Comparison of ENCODE assay signal across 8 cellular contexts in genomic region chr1:24909388-24909898, GRCh38. TPM values are rescaled to one million over a fixed set of nuclear protein-coding genes. Genes with fewer than 3 reads are reported as not detected.
DNase-seq lines count a peak whose midpoint lies in the region; ATAC-seq and TF ChIP-seq lines count a peak whose summit lies in the region.

No MANE protein-coding gene starts in this region.

- intact Hi-C loops in aorta (cut with DNase I), result loop anchor here in 1 of 2 donors (5.0 kb wide), 1 partner anchor 442 kb away; no protein-coding TSS in a partner anchor

- DNase-seq in LHCN-M2 (ENCODE audit: low read depth) (peak; percentile 40), brain pericyte (ENCODE audit: low read depth, low spot score) (peak; percentile 54), left kidney (ENCODE audit: low read depth, low spot score) (peak; percentile 88), aorta (peak; percentile 78 to 84), AML-193 (lab: John Stamatoyannopoulos, UW) (no peak), NCI-H1092 treated with DMSO at 0.1 percent for 48 hours (lab: John Stamatoyannopoulos, UW) (no peak)

- 32 to 34% methylated on average over 15 of the region's 15 CpGs for WGBS in aorta, 2 donors

- no peak overlapping the region for H3K4me3 ChIP-seq in aorta (ENCODE audit: low read length in 2 of 2)

- H3K27ac ChIP-seq in C4-2B (no peak overlapping the region), aorta (ENCODE audit: low read depth in 1 of 2, low read length in 2 of 2) (no peak overlapping the region)

- ATAC-seq in aorta (ENCODE audit: low FRiP score) (no peak), HG02759 (IDR thresholded peaks at IDR 0.05; ENCODE audit: unreplicated experiment) (no peak)

- H3K9me3 ChIP-seq in aorta (ENCODE audit: control insufficient read depth, low read length), result no peaks in the 10 kb centered on the region

- H3K27me3 ChIP-seq in aorta (ENCODE audit: control insufficient read depth in 1 of 2, insufficient read depth in 2 of 2, low read length in 1 of 2), result no peaks in the 10 kb centered on the region

- TF ChIP-seq CTCF in C4-2B (conservative IDR thresholded peaks at IDR 0.05), result peak; percentile 44

- no peaks in the 10 kb centered on the region for H3K36me3 ChIP-seq in aorta (ENCODE audit: control insufficient read depth in 1 of 2, insufficient read depth in 2 of 2, low read length in 1 of 2)

- H3K4me1 ChIP-seq in aorta (ENCODE audit: control insufficient read depth in 1 of 2, insufficient read depth in 2 of 2, low read length in 2 of 2), result no peaks in the 10 kb centered on the region

RNA-seq across cellular contexts. Expression of gene RUNX3, which starts 20.6 kb away (rescaled TPM):
- total RNA-seq in LHCN-M2 (2014; rRNA removed) (not detected in 2 replicates), aorta (1 to 10 TPM; 2.9 to 4.4 TPM)
- not detected for polyA plus RNA-seq in LHCN-M2 (2012)
- 1 to 10 TPM; 1.1 to 1.3 TPM for polyA plus RNA-seq in aorta

Comparison
In these comparisons a context has a peak if more than half of its experiments do, and no peak if none do; other contexts are left out.
1. DNase-seq: peak in LHCN-M2 (single experiment), brain pericyte (single experiment), left kidney (single experiment) and aorta (2 of 2); none in AML-193 (0 of 2) and NCI-H1092 treated with DMSO at 0.1 percent for 48 hours (single experiment).